Comparison of ENCODE assay signal across 9 cellular contexts in the genomic region with DNA sequence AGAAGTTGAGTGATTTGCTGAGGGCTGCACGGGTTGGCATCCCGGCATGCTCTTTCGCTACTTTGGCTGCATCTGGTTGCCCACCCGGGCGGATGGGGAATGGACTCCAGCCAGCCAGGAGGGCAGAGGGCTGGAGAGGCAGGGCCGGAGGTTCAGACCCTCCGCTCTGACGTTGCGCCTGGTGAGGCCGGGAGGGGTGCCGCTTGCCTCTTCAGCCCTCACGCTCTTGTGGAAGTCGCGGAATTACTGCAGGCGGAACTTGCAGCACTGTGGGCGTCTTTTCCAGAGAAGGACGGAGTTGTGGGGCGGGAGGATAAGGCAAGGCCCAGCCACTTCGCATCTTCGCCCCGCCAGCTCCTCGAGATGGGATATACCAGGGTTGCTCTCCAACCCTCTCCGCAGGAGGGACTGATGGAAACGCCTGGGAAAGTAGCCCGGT. TPM values are rescaled to one million over a fixed set of nuclear protein-coding genes. Genes with fewer than 3 reads are reported as not detected.
DNase-seq lines count a peak whose midpoint lies in the region; ATAC-seq and TF ChIP-seq lines count a peak whose summit lies in the region.
"Had no signal": no experiment of that assay in that cellular context is flagged by ENCODE, and none has a peak within 500 bp of the region (broad histone marks: within the 10 kb centered on the region; RNA-seq: fewer than 3 reads in every experiment).

No MANE protein-coding gene starts in this region.

- peak; percentile 23 for ATAC-seq in HG02588 (IDR thresholded peaks at IDR 0.05; ENCODE audit: unreplicated experiment)
- ATAC-seq in RWPE2 (ENCODE audit: low read depth) = peak; percentile 25

- TF ChIP-seq CTCF in GM12875 (IDR thresholded peaks at IDR 0.05; ENCODE audit: borderline replicate concordance, insufficient read depth, low read depth, low read length) (no peak), RWPE2 (IDR thresholded peaks at IDR 0.05; ENCODE audit: poor library complexity, severe bottlenecking) (no peak), esophagus muscularis mucosa (IDR thresholded peaks at IDR 0.05) (no peak), neutrophil (IDR thresholded peaks at IDR 0.05) (no peak)

- H3K27me3 ChIP-seq in RWPE2 (ENCODE audit: insufficient read depth, poor library complexity, severe bottlenecking) (peaks cover 1% of the 10 kb centered on the region), esophagus muscularis mucosa (no peaks in the 10 kb centered on the region), neutrophil (peaks cover 23% of the 10 kb centered on the region)

- WGBS in esophagus muscularis mucosa = 7% methylated on average over 4 of the region's 25 CpGs

- H3K4me3 ChIP-seq in GM12875 (ENCODE audit: low read depth, low read length) (peak overlapping the region; percentile 59), RWPE2 (ENCODE audit: severe bottlenecking) (peak overlapping the region; percentile 75), esophagus muscularis mucosa (peak overlapping the region; percentile 65 to 75 (median 70)), neutrophil (ENCODE audit: low read depth in 1 of 2, low read length in 1 of 2) (peak overlapping the region; percentile 93 to 97)

- DNase-seq in RWPE2 (ENCODE audit: low spot score) (no peak), esophagus muscularis mucosa (ENCODE audit: extremely low spot score) (no peak), iPS-NIHi11 (ENCODE audit: low spot score) (no peak), NCI-H2107 (lab: John Stamatoyannopoulos, UW) (no peak), NCI-H187 treated with DMSO at 0.1 percent for 48 hours (lab: John Stamatoyannopoulos, UW) (no peak)

- TF ChIP-seq EP300 in esophagus muscularis mucosa (IDR thresholded peaks at IDR 0.05) = no peak

- H3K27ac ChIP-seq in RWPE2 (ENCODE audit: poor library complexity, severe bottlenecking) = peak overlapping the region; percentile 48
- peak overlapping the region; percentile 86 to 91 (median 87) for H3K27ac ChIP-seq in esophagus muscularis mucosa (replicated peaks in 1 of 4)
- peak overlapping the region; percentile 66 for H3K27ac ChIP-seq in neutrophil

- TF ChIP-seq POLR2A in esophagus muscularis mucosa (IDR thresholded peaks at IDR 0.05; ENCODE audit: low read depth) = no peak

- no peaks in the 10 kb centered on the region for H3K9me3 ChIP-seq in RWPE2 (ENCODE audit: severe bottlenecking)
- no peaks in the 10 kb centered on the region for H3K9me3 ChIP-seq in esophagus muscularis mucosa
- no peaks in the 10 kb centered on the region for H3K9me3 ChIP-seq in neutrophil

- H3K36me3 ChIP-seq in RWPE2 (ENCODE audit: low read depth) (peaks cover 40% of the 10 kb centered on the region), esophagus muscularis mucosa (peaks cover 16 to 39% (median 38%) of the 10 kb centered on the region in 4 donors), neutrophil (peaks cover 21% of the 10 kb centered on the region)

- intact Hi-C loops in esophagus muscularis mucosa (cut with DNase I) = loop anchor here (5.0 to 10.0 kb wide), 2 partner anchors 49 to 124 kb away; a partner anchor contains a TSS

- H3K4me1 ChIP-seq in RWPE2 (ENCODE audit: insufficient read depth, poor library complexity, severe bottlenecking) = no peaks in the 10 kb centered on the region
- peaks cover 24 to 36% (median 34%) of the 10 kb centered on the region in 4 donors for H3K4me1 ChIP-seq in esophagus muscularis mucosa
- H3K4me1 ChIP-seq in neutrophil (ENCODE audit: control insufficient read depth in 1 of 2, insufficient read depth in 1 of 2, low read depth in 1 of 2, low read length in 1 of 2) = peaks cover 20 to 22% of the 10 kb centered on the region in 2 experiments

RNA-seq across cellular contexts. Expression of a gene that starts 0.7 kb away (rescaled TPM):
- 10 to 100 TPM in 2 of 4 donors, 1 to 10 TPM in 2; 8.4 to 13.4 (median 9.6) TPM for total RNA-seq in esophagus muscularis mucosa

RNA-seq across cellular contexts. Expression of a gene that starts 5.5 kb away (rescaled TPM):
- total RNA-seq in esophagus muscularis mucosa = 10 to 100 TPM; 13.3 to 47.4 (median 28.9) TPM

RNA-seq across cellular contexts. Expression of a gene that starts 31.9 kb away (rescaled TPM):
- 10 to 100 TPM; 11.1 to 19.1 (median 14.0) TPM for total RNA-seq in esophagus muscularis mucosa

RNA-seq across cellular contexts. Expression of a gene that starts 37.7 kb away (rescaled TPM):
- 10 to 100 TPM in 3 of 4 donors, 1 to 10 TPM in 1; 5.0 to 67.8 (median 26.5) TPM for total RNA-seq in esophagus muscularis mucosa
- total RNA-seq: activated CD8-positive, alpha-beta memory T cell treated with anti-CD3 and anti-CD28 coated beads for 36 hours had no signal

RNA-seq across cellular contexts. Expression of a gene that starts 49.0 kb away (rescaled TPM):
- total RNA-seq in esophagus muscularis mucosa = 10 to 100 TPM; 34.1 to 46.5 (median 44.6) TPM
